Comparison of ENCODE assay signal across 25 cellular contexts in the genomic region with DNA sequence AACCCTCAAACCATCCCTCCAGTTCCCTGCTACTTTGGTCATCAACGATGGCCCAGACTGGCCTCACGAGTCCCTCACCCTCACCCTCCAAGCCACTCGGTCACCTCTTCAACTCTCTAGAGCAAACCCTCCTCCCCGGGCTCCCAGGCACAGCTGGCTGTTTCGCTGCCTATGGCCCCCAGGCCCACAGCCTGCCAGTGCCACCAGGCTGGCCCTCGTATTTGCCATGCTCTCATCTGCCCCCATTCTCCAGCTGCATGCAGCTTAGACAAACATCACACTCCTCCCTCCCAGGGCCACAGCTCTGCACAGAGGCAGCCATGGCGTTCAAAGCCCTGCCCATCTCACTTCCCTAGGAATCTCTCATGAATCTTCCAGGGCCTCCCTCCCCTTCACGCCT. TPM values are rescaled to one million over a fixed set of nuclear protein-coding genes. Genes with fewer than 3 reads are reported as not detected.
DNase-seq lines count a peak whose midpoint lies in the region; ATAC-seq, FAIRE-seq and TF ChIP-seq lines count a peak whose summit lies in the region.
"Had no signal": no experiment of that assay in that cellular context is flagged by ENCODE, and none has a peak within 500 bp of the region (broad histone marks: within the 10 kb centered on the region; RNA-seq: fewer than 3 reads in every experiment).

No MANE protein-coding gene starts in this region.

- H4K20me1 ChIP-seq in HepG2 (ENCODE audit: insufficient read depth, low read length) = peaks cover 18% of the 10 kb centered on the region; the same call in 1 of the 2 replicates

- no peak for FAIRE-seq in HepG2 (lab: Jason Lieb, UNC)
- FAIRE-seq: astrocyte, GM12892, islet of Langerhans had no signal

- H3K27me3 Mint-ChIP-seq in CD4-positive, alpha-beta T cell = no peaks in the 10 kb centered on the region
- H3K27me3 Mint-ChIP-seq in CD8-positive, alpha-beta memory T cell = no peaks in the 10 kb centered on the region
- H3K27me3 Mint-ChIP-seq in activated CD8-positive, alpha-beta T cell treated with anti-CD3 and anti-CD28 coated beads, Interleukin-2, amount 10 ng/mL, durations not matched to agents 7 days and 5 days (ENCODE audit: low read depth) = no peaks in the 10 kb centered on the region
- H3K27me3 Mint-ChIP-seq: naive B cell had no signal

- TF ChIP-seq EP300 in HepG2 (IDR thresholded peaks at IDR 0.05; ENCODE audit: low read depth in 2 of 2, low read length in 2 of 2) (no peak), HepG2 (CRISPR knock-in tag; IDR thresholded peaks at IDR 0.05; ENCODE audit: borderline replicate concordance) (no peak)

- H3K4me1 ChIP-seq in CD8-positive, alpha-beta memory T cell (ENCODE audit: insufficient read depth, low read length) = peaks cover 81% of the 10 kb centered on the region
- H3K4me1 ChIP-seq in HepG2 (ENCODE audit: insufficient read depth, low read length) = peaks cover 22% of the 10 kb centered on the region
- H3K4me1 ChIP-seq: prostate gland had no signal

- H3K9me3 Mint-ChIP-seq in CD4-positive, alpha-beta T cell = no peaks in the 10 kb centered on the region
- H3K9me3 Mint-ChIP-seq in CD8-positive, alpha-beta memory T cell = no peaks in the 10 kb centered on the region
- H3K9me3 Mint-ChIP-seq in activated CD8-positive, alpha-beta T cell treated with anti-CD3 and anti-CD28 coated beads, Interleukin-2, amount 10 ng/mL, durations not matched to agents 7 days and 5 days (ENCODE audit: insufficient read depth) = no peaks in the 10 kb centered on the region
- H3K9me3 Mint-ChIP-seq: naive B cell had no signal

- H3K4me2 ChIP-seq in HepG2 (ENCODE audit: low read depth, low read length) = no peak overlapping the region

- peaks cover 84% of the 10 kb centered on the region for H3K36me3 Mint-ChIP-seq in CD4-positive, alpha-beta T cell (ENCODE audit: low read depth)
- peaks cover 0 to 68% (median 5%) of the 10 kb centered on the region in 3 donors for H3K36me3 Mint-ChIP-seq in CD8-positive, alpha-beta memory T cell
- peaks cover 53% of the 10 kb centered on the region for H3K36me3 Mint-ChIP-seq in activated CD8-positive, alpha-beta T cell treated with anti-CD3 and anti-CD28 coated beads, Interleukin-2, amount 10 ng/mL, durations not matched to agents 7 days and 5 days (ENCODE audit: low read depth)

- intact Hi-C loops in CD4-positive, alpha-beta T cell (cut with DNase I, micrococcal nuclease) = no loop called here
- intact Hi-C loops in HepG2 (cut with micrococcal nuclease; ENCODE audit: unreplicated experiment) = no loop called here

- WGBS in HepG2 (ENCODE audit: low lambda C conversion rate) = 97% methylated on average over 8 of the region's 8 CpGs

- peaks cover 9% of the 10 kb centered on the region for H3K36me3 ChIP-seq in CD8-positive, alpha-beta memory T cell (ENCODE audit: insufficient read depth, low read length)
- peaks cover 2 to 30% of the 10 kb centered on the region in 2 experiments; a peak in 4 of 5 replicates for H3K36me3 ChIP-seq in HepG2 (replicated peaks in 1 of 2; ENCODE audit: control insufficient read depth in 1 of 2, insufficient read depth in 2 of 2, low read length in 2 of 2)
- H3K36me3 ChIP-seq: prostate gland, SJCRH30 had no signal

- peak overlapping the region; percentile 75 for H3K27ac Mint-ChIP-seq in CD4-positive, alpha-beta T cell
- peak overlapping the region in 5 of 8 donors; percentile 29 to 91 (median 54) for H3K27ac Mint-ChIP-seq in CD8-positive, alpha-beta memory T cell
- peak overlapping the region; percentile 67 for H3K27ac Mint-ChIP-seq in activated CD8-positive, alpha-beta T cell treated with anti-CD3 and anti-CD28 coated beads, Interleukin-2, amount 10 ng/mL, durations not matched to agents 7 days and 5 days

- in situ Hi-C loops in HepG2 (cut with HindIII; ENCODE audit: extremely low pct_ligation_motif_present, low pct_unique_long_range_greater_than_20kb) = no loop called here
- in situ Hi-C loops in KBM-7 (cut with MboI; ENCODE audit: low pct_unique_long_range_greater_than_20kb, low sequenced_read_pairs) = no loop called here

- no peak for TF ChIP-seq RAD21 in HepG2 (CRISPR knock-in tag; IDR thresholded peaks at IDR 0.05)

- no peak for TF ChIP-seq POLR2A in HepG2 (IDR thresholded peaks at IDR 0.05; ENCODE audit: insufficient read depth in 1 of 2, low read depth in 2 of 2, low read length in 2 of 2)

- no peaks in the 10 kb centered on the region for H3K27me3 ChIP-seq in CD4-positive, alpha-beta T cell (ENCODE audit: control insufficient read depth, insufficient read depth, low read length)
- H3K27me3 ChIP-seq in CD8-positive, alpha-beta memory T cell (ENCODE audit: insufficient read depth, low read length, poor library complexity, severe bottlenecking) = no peaks in the 10 kb centered on the region
- no peaks in the 10 kb centered on the region for H3K27me3 ChIP-seq in HepG2 (ENCODE audit: control insufficient read depth in 1 of 2, insufficient read depth in 2 of 2, low read length in 2 of 2)
- H3K27me3 ChIP-seq: SJCRH30, testis had no signal

- H3K4me1 Mint-ChIP-seq in CD4-positive, alpha-beta T cell (ENCODE audit: low read depth) = peaks cover 78% of the 10 kb centered on the region
- peaks cover 51 to 75% (median 57%) of the 10 kb centered on the region in 3 donors for H3K4me1 Mint-ChIP-seq in CD8-positive, alpha-beta memory T cell
- H3K4me1 Mint-ChIP-seq in activated CD8-positive, alpha-beta T cell treated with anti-CD3 and anti-CD28 coated beads, Interleukin-2, amount 10 ng/mL, durations not matched to agents 7 days and 5 days (ENCODE audit: low read depth) = peaks cover 71% of the 10 kb centered on the region

- no peak overlapping the region for H3K9ac ChIP-seq in HepG2 (ENCODE audit: insufficient read depth, low read depth, low read length)

- no peak for ATAC-seq in CD4-positive, alpha-beta T cell (ENCODE audit: poor library complexity)
- ATAC-seq in activated CD8-positive, alpha-beta T cell treated with anti-CD3 and anti-CD28 coated beads, Interleukin-2, amount 10 ng/mL, durations not matched to agents 7 days and 5 days = no peak
- ATAC-seq in HepG2 = no peak; the same call in 2 of the 3 replicates

- TF ChIP-seq CTCF in CD4-positive, alpha-beta T cell (IDR thresholded peaks at IDR 0.05) = no peak
- no peak for TF ChIP-seq CTCF in HepG2 (CRISPR knock-in tag; IDR thresholded peaks at IDR 0.05)

- no peak overlapping the region for H2AFZ ChIP-seq in HepG2 (ENCODE audit: low read length)

- no TSS peak for BruUV-seq in HepG2 (replicated peaks; lab: Mats Ljungman, UMichigan)

- H3K9me3 ChIP-seq in CD4-positive, alpha-beta T cell (ENCODE audit: control insufficient read depth, low read length) = no peaks in the 10 kb centered on the region
- H3K9me3 ChIP-seq in CD8-positive, alpha-beta memory T cell (ENCODE audit: low read length) = no peaks in the 10 kb centered on the region
- H3K9me3 ChIP-seq in HepG2 (ENCODE audit: low read length) = no peaks in the 10 kb centered on the region
- H3K9me3 ChIP-seq: prostate gland, SJCRH30, testis had no signal

- H3K27ac ChIP-seq in CD4-positive, alpha-beta T cell (ENCODE audit: low read depth, low read length) = peak overlapping the region; percentile 13
- no peak overlapping the region for H3K27ac ChIP-seq in CD8-positive, alpha-beta memory T cell (ENCODE audit: low read depth, low read length)
- H3K27ac ChIP-seq in HepG2 (ENCODE audit: extremely low read length, insufficient read depth, low read length) = no peak overlapping the region
- no peak overlapping the region for H3K27ac ChIP-seq in caudate nucleus (ENCODE audit: low read depth, low read length)
- H3K27ac ChIP-seq: prostate gland, testis had no signal

- H3K79me2 ChIP-seq in HepG2 (ENCODE audit: insufficient read depth, low read length) = peaks cover 50% of the 10 kb centered on the region

- CTCF ChIA-PET in CD4-positive, alpha-beta T cell (lab: Charles Lee) = interaction anchor here (1.0 to 1.5 kb wide), 2 partner anchors 11 to 54 kb away, joined by 3 to 4 read pairs; no protein-coding TSS in a partner anchor
- CTCF ChIA-PET in CD8-positive, alpha-beta memory T cell (lab: Charles Lee) = interaction anchor here (1.3 to 2.1 kb wide), 2 partner anchors 54 kb away, joined by 4 to 9 read pairs; no protein-coding TSS in a partner anchor
- CTCF ChIA-PET in activated CD8-positive, alpha-beta T cell treated with anti-CD3 and anti-CD28 coated beads, Interleukin-2, amount 10 ng/mL, durations not matched to agents 7 days and 5 days (lab: Charles Lee) = interaction anchor here (0.5 to 2.2 kb wide), 3 partner anchors 11 to 54 kb away, joined by 3 to 6 read pairs (median 4); no protein-coding TSS in a partner anchor
- CTCF ChIA-PET in HepG2 (lab: Yijun Ruan, JAX; ENCODE audit: low intra/inter-chr PET ratio, low total read pairs) = no interaction called here

- H3K4me3 Mint-ChIP-seq in CD4-positive, alpha-beta T cell = peak overlapping the region; percentile 42
- no peak overlapping the region for H3K4me3 Mint-ChIP-seq in CD8-positive, alpha-beta memory T cell
- no peak overlapping the region for H3K4me3 Mint-ChIP-seq in activated CD8-positive, alpha-beta T cell treated with anti-CD3 and anti-CD28 coated beads, Interleukin-2, amount 10 ng/mL, durations not matched to agents 7 days and 5 days

- POLR2A ChIA-PET in CD4-positive, alpha-beta T cell (lab: Charles Lee) = interaction anchor here (4.3 kb wide), 1 partner anchor 12 kb away, joined by 33 read pairs; a partner anchor contains a TSS
- POLR2A ChIA-PET in CD8-positive, alpha-beta memory T cell (lab: Charles Lee) = interaction anchor here (1.0 kb wide), 1 partner anchor 13 kb away, joined by 3 read pairs; no protein-coding TSS in a partner anchor
- POLR2A ChIA-PET in activated CD8-positive, alpha-beta T cell treated with anti-CD3 and anti-CD28 coated beads, Interleukin-2, amount 10 ng/mL, durations not matched to agents 7 days and 5 days (lab: Charles Lee) = interaction anchor here (0.7 to 8.2 kb wide), 5 partner anchors 9 to 140 kb away, joined by 3 to 103 read pairs (median 4); a partner anchor contains a TSS
- POLR2A ChIA-PET in HepG2 (lab: Yijun Ruan, JAX) = interaction anchor here (2.1 to 2.9 kb wide), 2 partner anchors 12 to 13 kb away, joined by 5 to 9 read pairs; a partner anchor contains a TSS

- no peak overlapping the region for H3K4me3 ChIP-seq in CD8-positive, alpha-beta memory T cell (ENCODE audit: low read length)
- H3K4me3 ChIP-seq in HepG2 (replicated peaks in 1 of 3; ENCODE audit: insufficient read depth in 1 of 3, low read depth in 2 of 3, low read length in 3 of 3) = no peak overlapping the region
- H3K4me3 ChIP-seq: prostate gland, SJCRH30, testis had no signal

- no peak for DNase-seq in CD4-positive, alpha-beta T cell
- DNase-seq in CD8-positive, alpha-beta memory T cell = no peak
- DNase-seq in activated CD8-positive, alpha-beta T cell treated with anti-CD3 and anti-CD28 coated beads, Interleukin-2, amount 10 ng/mL, durations not matched to agents 7 days and 5 days = no peak
- DNase-seq in HepG2 (ENCODE audit: low spot score) (no peak), NCI-H1930 (lab: John Stamatoyannopoulos, UW) (no peak), SK-N-DZ (ENCODE audit: low spot score) (no peak), KBM-7 (no peak), caudate nucleus (lab: John Stamatoyannopoulos, UW) (no peak)
- DNase-seq: activated T-cell treated with anti-CD3 and anti-CD28 coated beads, Interleukin-2, amount 50 U/mL, for 48 hours; DMS 273 treated with DMSO at 0.1 percent for 48 hours; Kasumi-1; naive B cell; NCI-H1105; NCI-H526 treated with DMSO at 0.1 percent for 48 hours; OCI-M1; SJCRH30; stimulated activated CD4-positive, alpha-beta T cell treated with anti-CD3 and anti-CD28 coated beads, Interleukin-4, amount 100 ng/mL, for 24 hours; T1000; testis had no signal

RNA-seq across cellular contexts. Expression of a gene that starts 13.8 kb away (rescaled TPM):
- 10 to 100 TPM; 47.5 to 48.1 TPM for total RNA-seq in CD4-positive, alpha-beta T cell
- total RNA-seq in CD8-positive, alpha-beta memory T cell = 10 to 100 TPM; 22.9 to 28.6 TPM
- polyA plus RNA-seq in CD8-positive, alpha-beta memory T cell = 14.9 TPM
- total RNA-seq in activated CD8-positive, alpha-beta T cell treated with anti-CD3 and anti-CD28 coated beads, Interleukin-2, amount 10 ng/mL, durations not matched to agents 7 days and 5 days = 10 to 100 TPM; 56.0 to 58.7 TPM
- total RNA-seq in HepG2 (2016; rRNA removed; fragmentation: Illumina TruSeq; extraction: Trizol) = 10.2 and 11.8 TPM in 2 replicates
- total RNA-seq in HepG2 (2016; cell fraction: cytosol; rRNA removed; fragmentation: Illumina TruSeq; extraction: Trizol; ENCODE audit: low read depth) = 4.9 and 6.6 TPM in 2 replicates
- total RNA-seq in HepG2 (2016; cell fraction: insoluble cytoplasmic fraction; rRNA removed; fragmentation: Illumina TruSeq; extraction: Trizol) = 8.0 and 12.6 TPM in 2 replicates
- 14.1 and 16.2 TPM in 2 replicates for total RNA-seq in HepG2 (2016; cell fraction: membrane; rRNA removed; fragmentation: Illumina TruSeq; extraction: Trizol)
- 5.6 and 13.6 TPM in 2 replicates for total RNA-seq in HepG2 (2016; cell fraction: nucleus; rRNA removed; fragmentation: Illumina TruSeq; extraction: Trizol)
- polyA plus RNA-seq in HepG2 (2011; rRNA removed) = 18.4 and 23.4 TPM in 2 replicates
- polyA plus RNA-seq in HepG2 (2011; cell fraction: cytosol; rRNA removed) = 14.9 and 21.3 TPM in 2 replicates
- polyA plus RNA-seq in HepG2 (2011; cell fraction: nucleus; rRNA removed) = 38.7 and 47.9 TPM in 2 replicates
- 14.5 and 21.3 TPM in 2 replicates for polyA plus RNA-seq in HepG2 (2012)
- polyA plus RNA-seq in HepG2 (2016; cell fraction: cytosol; fragmentation: Illumina TruSeq; extraction: Trizol; ENCODE audit: low read depth) = 7.2 and 8.1 TPM in 2 replicates
- 5.7 and 8.1 TPM in 2 replicates for polyA plus RNA-seq in HepG2 (2016; cell fraction: insoluble cytoplasmic fraction; fragmentation: Illumina TruSeq; extraction: Trizol; ENCODE audit: low read depth)
- polyA plus RNA-seq in HepG2 (2016; cell fraction: membrane; fragmentation: Illumina TruSeq; extraction: Trizol; ENCODE audit: low read depth) = 11.0 and 12.3 TPM in 2 replicates
- 6.8 and 12.5 TPM in 2 replicates for polyA plus RNA-seq in HepG2 (2016; cell fraction: nucleus; fragmentation: Illumina TruSeq; extraction: Trizol; ENCODE audit: insufficient read depth, low read depth)
- polyA minus RNA-seq in HepG2 (2011; rRNA and poly(A)+ RNA removed; ENCODE audit: low replicate concordance) = 7.2 and 49.7 TPM in 2 replicates
- polyA minus RNA-seq in HepG2 (2011; cell fraction: cytosol; rRNA and poly(A)+ RNA removed) = 13.9 and 15.6 TPM in 2 replicates
- polyA minus RNA-seq in HepG2 (2011; cell fraction: nucleus; rRNA and poly(A)+ RNA removed) = 12.1 and 13.3 TPM in 2 replicates
- polyA plus RNA-seq in SK-N-DZ (2014; cell fraction: cytosol; rRNA removed) = 0.29 TPM in 1 of 2 replicates, not detected in the other
- 0.41 TPM in 1 of 2 replicates, not detected in the other for polyA plus RNA-seq in SK-N-DZ (2014; cell fraction: nucleus; rRNA removed)

RNA-seq across cellular contexts. Expression of a gene that starts 47.2 kb away (rescaled TPM):
- total RNA-seq in CD4-positive, alpha-beta T cell = not detected
- not detected for total RNA-seq in CD8-positive, alpha-beta memory T cell
- not detected for polyA plus RNA-seq in CD8-positive, alpha-beta memory T cell
- total RNA-seq in activated CD8-positive, alpha-beta T cell treated with anti-CD3 and anti-CD28 coated beads, Interleukin-2, amount 10 ng/mL, durations not matched to agents 7 days and 5 days = not detected
- total RNA-seq in HepG2 (2016; rRNA removed; fragmentation: Illumina TruSeq; extraction: Trizol) = not detected in 2 replicates
- not detected in 2 replicates for total RNA-seq in HepG2 (2016; cell fraction: cytosol; rRNA removed; fragmentation: Illumina TruSeq; extraction: Trizol; ENCODE audit: low read depth)
- not detected in 2 replicates for total RNA-seq in HepG2 (2016; cell fraction: insoluble cytoplasmic fraction; rRNA removed; fragmentation: Illumina TruSeq; extraction: Trizol)
- not detected in 2 replicates for total RNA-seq in HepG2 (2016; cell fraction: membrane; rRNA removed; fragmentation: Illumina TruSeq; extraction: Trizol)
- total RNA-seq in HepG2 (2016; cell fraction: nucleus; rRNA removed; fragmentation: Illumina TruSeq; extraction: Trizol) = not detected in 2 replicates
- not detected in 2 replicates for polyA plus RNA-seq in HepG2 (2011; rRNA removed)
- not detected in 2 replicates for polyA plus RNA-seq in HepG2 (2011; cell fraction: cytosol; rRNA removed)
- not detected in 2 replicates for polyA plus RNA-seq in HepG2 (2011; cell fraction: nucleus; rRNA removed)
- not detected in 2 replicates for polyA plus RNA-seq in HepG2 (2012)
- polyA plus RNA-seq in HepG2 (2016; cell fraction: cytosol; fragmentation: Illumina TruSeq; extraction: Trizol; ENCODE audit: low read depth) = not detected in 2 replicates
- not detected in 2 replicates for polyA plus RNA-seq in HepG2 (2016; cell fraction: insoluble cytoplasmic fraction; fragmentation: Illumina TruSeq; extraction: Trizol; ENCODE audit: low read depth)
- polyA plus RNA-seq in HepG2 (2016; cell fraction: membrane; fragmentation: Illumina TruSeq; extraction: Trizol; ENCODE audit: low read depth) = not detected in 2 replicates
- not detected in 2 replicates for polyA plus RNA-seq in HepG2 (2016; cell fraction: nucleus; fragmentation: Illumina TruSeq; extraction: Trizol; ENCODE audit: insufficient read depth, low read depth)
- not detected in 2 replicates for polyA minus RNA-seq in HepG2 (2011; rRNA and poly(A)+ RNA removed; ENCODE audit: low replicate concordance)
- not detected in 2 replicates for polyA minus RNA-seq in HepG2 (2011; cell fraction: cytosol; rRNA and poly(A)+ RNA removed)
- polyA minus RNA-seq in HepG2 (2011; cell fraction: nucleus; rRNA and poly(A)+ RNA removed) = not detected in 2 replicates
- polyA plus RNA-seq in SK-N-DZ (2014; cell fraction: cytosol; rRNA removed) = not detected in 2 replicates
- polyA plus RNA-seq in SK-N-DZ (2014; cell fraction: nucleus; rRNA removed) = not detected in 2 replicates
- total RNA-seq: astrocyte, chondrocyte, prostate gland, SJCRH30, skeletal muscle tissue had no signal

RNA-seq across cellular contexts. Expression of a gene that starts 53.1 kb away (rescaled TPM):
- 10 to 100 TPM; 28.2 to 28.5 TPM for total RNA-seq in CD4-positive, alpha-beta T cell
- 10 to 100 TPM; 84.6 to 94.7 TPM for total RNA-seq in CD8-positive, alpha-beta memory T cell
- 91.6 TPM for polyA plus RNA-seq in CD8-positive, alpha-beta memory T cell
- 10 to 100 TPM; 57.9 to 65.7 TPM for total RNA-seq in activated CD8-positive, alpha-beta T cell treated with anti-CD3 and anti-CD28 coated beads, Interleukin-2, amount 10 ng/mL, durations not matched to agents 7 days and 5 days
- total RNA-seq in HepG2 (2016; rRNA removed; fragmentation: Illumina TruSeq; extraction: Trizol) = 39.1 and 59.0 TPM in 2 replicates
- 4.4 and 6.2 TPM in 2 replicates for total RNA-seq in HepG2 (2016; cell fraction: cytosol; rRNA removed; fragmentation: Illumina TruSeq; extraction: Trizol; ENCODE audit: low read depth)
- total RNA-seq in HepG2 (2016; cell fraction: insoluble cytoplasmic fraction; rRNA removed; fragmentation: Illumina TruSeq; extraction: Trizol) = 35.5 and 58.0 TPM in 2 replicates
- total RNA-seq in HepG2 (2016; cell fraction: membrane; rRNA removed; fragmentation: Illumina TruSeq; extraction: Trizol) = 12.0 and 13.2 TPM in 2 replicates
- 9.8 and 14.2 TPM in 2 replicates for total RNA-seq in HepG2 (2016; cell fraction: nucleus; rRNA removed; fragmentation: Illumina TruSeq; extraction: Trizol)
- polyA plus RNA-seq in HepG2 (2011; rRNA removed) = 16.9 and 21.0 TPM in 2 replicates
- polyA plus RNA-seq in HepG2 (2011; cell fraction: cytosol; rRNA removed) = 12.1 and 14.3 TPM in 2 replicates
- polyA plus RNA-seq in HepG2 (2011; cell fraction: nucleus; rRNA removed) = 5.3 and 7.2 TPM in 2 replicates
- 11.8 and 15.3 TPM in 2 replicates for polyA plus RNA-seq in HepG2 (2012)
- 4.4 and 5.1 TPM in 2 replicates for polyA plus RNA-seq in HepG2 (2016; cell fraction: cytosol; fragmentation: Illumina TruSeq; extraction: Trizol; ENCODE audit: low read depth)
- 44.4 and 52.7 TPM in 2 replicates for polyA plus RNA-seq in HepG2 (2016; cell fraction: insoluble cytoplasmic fraction; fragmentation: Illumina TruSeq; extraction: Trizol; ENCODE audit: low read depth)
- 7.9 and 8.5 TPM in 2 replicates for polyA plus RNA-seq in HepG2 (2016; cell fraction: membrane; fragmentation: Illumina TruSeq; extraction: Trizol; ENCODE audit: low read depth)
- 11.5 and 19.0 TPM in 2 replicates for polyA plus RNA-seq in HepG2 (2016; cell fraction: nucleus; fragmentation: Illumina TruSeq; extraction: Trizol; ENCODE audit: insufficient read depth, low read depth)
- 10.4 and 33.7 TPM in 2 replicates for polyA minus RNA-seq in HepG2 (2011; rRNA and poly(A)+ RNA removed; ENCODE audit: low replicate concordance)
- 10.6 and 13.7 TPM in 2 replicates for polyA minus RNA-seq in HepG2 (2011; cell fraction: cytosol; rRNA and poly(A)+ RNA removed)
- polyA minus RNA-seq in HepG2 (2011; cell fraction: nucleus; rRNA and poly(A)+ RNA removed) = 4.4 and 8.0 TPM in 2 replicates
- polyA plus RNA-seq in SK-N-DZ (2014; cell fraction: cytosol; rRNA removed) = 53.0 TPM in 2 replicates
- 11.4 and 19.1 TPM in 2 replicates for polyA plus RNA-seq in SK-N-DZ (2014; cell fraction: nucleus; rRNA removed)
